ENCODE assay signal across 29 cellular contexts in genomic region chr1:185305419-185305818, GRCh38. TPM values are rescaled to one million over a fixed set of nuclear protein-coding genes. Genes with fewer than 3 reads are reported as not detected.
DNase-seq lines count a peak whose midpoint lies in the region; FAIRE-seq and TF ChIP-seq lines count a peak whose summit lies in the region.
"Had no signal": no experiment of that assay in that cellular context is flagged by ENCODE, and none has a peak within 500 bp of the region (broad histone marks: within the 10 kb centered on the region; RNA-seq: fewer than 3 reads in every experiment).

No MANE protein-coding gene starts in this region.

- H2BK20ac ChIP-seq in H1 (ENCODE audit: low read length), result no peak overlapping the region

- H2BK12ac ChIP-seq in H1 (ENCODE audit: low read depth, low read length), result no peak overlapping the region

- no peak for DNase-seq in activated CD4-positive, alpha-beta T cell treated with anti-CD3 and anti-CD28 coated beads, Interleukin-2, amount 10 ng/mL, durations not matched to agents 7 days and 5 days
- no peak for DNase-seq in activated CD4-positive, alpha-beta T cell treated with anti-CD3 and anti-CD28 coated beads, Interleukin-2, amount 50 U/mL, for 4 hours
- DNase-seq in H1 (ENCODE audit: low read depth in 1 of 2, low spot score in 2 of 2), result no peak
- no peak for DNase-seq in NCI-H1105 (lab: John Stamatoyannopoulos, UW)
- DNase-seq in DMS79 treated with DMSO at 0.1 percent for 48 hours (lab: John Stamatoyannopoulos, UW), result no peak
- DNase-seq in T-helper 1 cell, result no peak
- DNase-seq: activated CD4-positive, alpha-beta T cell treated with anti-CD3 and anti-CD28 coated beads for 4 hours; activated effector memory CD4-positive, alpha-beta T cell treated with anti-CD3 and anti-CD28 coated beads, Interleukin-2, amount 50 U/mL, for 16 hours; AML-193; CD8-positive, alpha-beta memory T cell; DMS 273 treated with DMSO at 0.1 percent for 48 hours; left ventricle myocardium superior; midbrain; naive thymus-derived CD8-positive, alpha-beta T cell; NCI-H1092 treated with DMSO at 0.1 percent for 48 hours; NCI-H2029 treated with DMSO at 0.1 percent for 48 hours; NCI-H226; ovary; spleen; stimulated activated CD4-positive, alpha-beta T cell treated with anti-CD3 and anti-CD28 coated beads, Interleukin-2, amount 100 ng/mL, for 48 hours had no signal

- no peak overlapping the region for H4K5ac ChIP-seq in H1 (ENCODE audit: insufficient read length, low read depth, low read length)

- no peak overlapping the region for H4K91ac ChIP-seq in H1 (replicated peaks; ENCODE audit: insufficient read length, low read length)

- H3K56ac ChIP-seq in H1 (replicated peaks; ENCODE audit: insufficient read length, low read depth, low read length), result no peak overlapping the region

- TF ChIP-seq POLR2A in H1 (IDR thresholded peaks at IDR 0.05; ENCODE audit: control extremely low read depth in 1 of 2, low read depth in 2 of 2, low read length in 2 of 2), result no peak

- H2BK5ac ChIP-seq in H1 (ENCODE audit: low read depth, low read length), result no peak overlapping the region

- no peak overlapping the region for H3K9ac ChIP-seq in HUES48 (ENCODE audit: low read depth, low read length)
- H3K9ac ChIP-seq in H1 (replicated peaks in 1 of 4; ENCODE audit: extremely low read depth in 1 of 4, low read depth in 3 of 4, low read length in 3 of 4), result no peak overlapping the region

- H3K4me3 ChIP-seq in HUES48 (ENCODE audit: low read depth, low read length), result no peak overlapping the region
- H3K4me3 ChIP-seq in H1 (ENCODE audit: extremely low read depth in 1 of 4, insufficient read depth in 2 of 4, low read depth in 3 of 4, low read length in 4 of 4), result no peak overlapping the region
- H3K4me3 ChIP-seq in neutrophil (ENCODE audit: low read depth in 1 of 2, low read length in 1 of 2), result no peak overlapping the region
- H3K4me3 ChIP-seq: A549, HAP-1, ovary, SK-N-MC, spleen, tibial nerve had no signal

- H3K27ac ChIP-seq in HUES48 (ENCODE audit: low read depth, low read length) (peak overlapping the region; percentile 10), H1 (ENCODE audit: low read depth, low read length) (no peak overlapping the region), neutrophil (peak overlapping the region; percentile 52)
- H3K27ac ChIP-seq: A549, ovary, RWPE1, spleen, tibial nerve had no signal

- H3K23me2 ChIP-seq in H1 (ENCODE audit: low read depth, low read length), result no peaks in the 10 kb centered on the region

- H4K20me1 ChIP-seq in H1 (replicated peaks in 1 of 2; ENCODE audit: control insufficient read depth in 1 of 2, insufficient read depth in 2 of 2, low read length in 2 of 2), result peaks cover 4% of the 10 kb centered on the region in 2 experiments

- no peak overlapping the region for H3K18ac ChIP-seq in H1 (ENCODE audit: extremely low read depth, low read length)

- no peak overlapping the region for H3K23ac ChIP-seq in H1 (ENCODE audit: insufficient read length)

- H3K27ac Mint-ChIP-seq in activated CD4-positive, alpha-beta T cell treated with anti-CD3 and anti-CD28 coated beads, Interleukin-2, amount 10 ng/mL, durations not matched to agents 7 days and 5 days, result peak overlapping the region; percentile 17
- H3K27ac Mint-ChIP-seq: T-helper 1 cell treated with Interleukin-12 subunit alpha and Interleukin-12 subunit beta and Interleukin-4 antibody, amounts not matched to agents 30 μg/mL and 1 μg/mL, for 36 hours had no signal

- H2BK120ac ChIP-seq in H1 (replicated peaks; ENCODE audit: low read depth, low read length), result no peak overlapping the region

- no peak overlapping the region for H3K4me2 ChIP-seq in H1 (ENCODE audit: insufficient read depth in 1 of 2, low read depth in 2 of 2, low read length in 2 of 2)
- H3K4me2 ChIP-seq: A549 had no signal

- H3K9me3 ChIP-seq in HUES48 (ENCODE audit: control insufficient read depth, insufficient read depth, low read length) (no peaks in the 10 kb centered on the region), H1 (ENCODE audit: insufficient read depth in 2 of 2, low read depth in 1 of 2, low read length in 1 of 2) (no peaks in the 10 kb centered on the region), neutrophil (peaks cover 9% of the 10 kb centered on the region)
- H3K9me3 ChIP-seq: A549, HAP-1, ovary, spleen, tibial nerve had no signal

- no peak overlapping the region for H2AFZ ChIP-seq in H1 (ENCODE audit: low read length)

- H3K4me1 Mint-ChIP-seq in activated CD4-positive, alpha-beta T cell treated with anti-CD3 and anti-CD28 coated beads, Interleukin-2, amount 10 ng/mL, durations not matched to agents 7 days and 5 days, result peaks cover 8% of the 10 kb centered on the region

- no peak overlapping the region for H3K14ac ChIP-seq in H1 (ENCODE audit: insufficient read length)

- H3K27me3 ChIP-seq in HUES48 (ENCODE audit: control insufficient read depth, insufficient read depth, low read length) (no peaks in the 10 kb centered on the region), H1 (replicated peaks in 1 of 4; ENCODE audit: control insufficient read depth in 3 of 4, extremely low read depth in 1 of 4, insufficient read depth in 3 of 4, low read length in 3 of 4) (no peaks in the 10 kb centered on the region), neutrophil (no peaks in the 10 kb centered on the region)
- H3K27me3 ChIP-seq: ovary, spleen, tibial nerve had no signal

- WGBS in H1 (ENCODE audit: extremely low coverage in 1 of 2, insufficient coverage in 1 of 2, insufficient read length in 1 of 2, insufficient replicate concordance in 2 of 2, low coverage in 1 of 2, low lambda C conversion rate in 2 of 2, missing lambda C conversion rate in 1 of 2), 2 experiments, result 90% methylated on average over 3 of the region's 3 CpGs; no CpG with 5 or more reads in 1 of the 2 experiments

- H3K4me3 Mint-ChIP-seq in activated CD4-positive, alpha-beta T cell treated with anti-CD3 and anti-CD28 coated beads, Interleukin-2, amount 10 ng/mL, durations not matched to agents 7 days and 5 days, result no peak overlapping the region
- H3K4me3 Mint-ChIP-seq: naive thymus-derived CD8-positive, alpha-beta T cell; T-helper 1 cell treated with Interleukin-12 subunit alpha and Interleukin-12 subunit beta and Interleukin-4 antibody, amounts not matched to agents 30 μg/mL and 1 μg/mL, for 36 hours had no signal

- TF ChIP-seq EP300 in H1 (IDR thresholded peaks at IDR 0.05; ENCODE audit: borderline replicate concordance in 1 of 2, low read depth in 2 of 2, low read length in 2 of 2), result no peak

- H4K8ac ChIP-seq in H1 (ENCODE audit: extremely low read depth, insufficient read depth, low read length), result no peak overlapping the region; the same call in 1 of the 2 replicates

- peaks cover 68% of the 10 kb centered on the region for H3K36me3 Mint-ChIP-seq in activated CD4-positive, alpha-beta T cell treated with anti-CD3 and anti-CD28 coated beads, Interleukin-2, amount 10 ng/mL, durations not matched to agents 7 days and 5 days (ENCODE audit: low read depth)

- H3K4ac ChIP-seq in H1 (replicated peaks; ENCODE audit: insufficient read length, low read depth, low read length), result no peak overlapping the region

- peaks cover 0 to 25% of the 10 kb centered on the region in 2 experiments; a peak in 3 of 4 replicates for H3K79me2 ChIP-seq in H1 (ENCODE audit: control insufficient read depth in 1 of 2, insufficient read depth in 2 of 2, low read length in 2 of 2)

- POLR2A ChIA-PET in activated CD4-positive, alpha-beta T cell treated with anti-CD3 and anti-CD28 coated beads, Interleukin-2, amount 10 ng/mL, durations not matched to agents 7 days and 5 days (lab: Charles Lee), result no interaction called here
- POLR2A ChIA-PET in H1 (lab: Charles Lee; ENCODE audit: partially characterized antibody), result interaction anchor here (2.9 kb wide), 1 partner anchor 13 kb away, joined by 13 read pairs; no protein-coding TSS in a partner anchor

- FAIRE-seq in H1 (lab: Jason Lieb, UNC), result no peak
- FAIRE-seq: A549, islet of Langerhans had no signal

- TF ChIP-seq RAD21 in H1 (IDR thresholded peaks at IDR 0.05 in 1 of 2, conservative IDR thresholded peaks at IDR 0.05 in 1 of 2; ENCODE audit: low read depth in 2 of 2, low read length in 2 of 2), result no peak

- no peak overlapping the region for H2BK15ac ChIP-seq in H1 (ENCODE audit: low read length)

- no peaks in the 10 kb centered on the region for H3K79me1 ChIP-seq in H1 (ENCODE audit: low read depth, low read length)

- no peak overlapping the region for H2AK5ac ChIP-seq in H1 (ENCODE audit: low read depth, low read length)

- H3K9me3 Mint-ChIP-seq in activated CD4-positive, alpha-beta T cell treated with anti-CD3 and anti-CD28 coated beads, Interleukin-2, amount 10 ng/mL, durations not matched to agents 7 days and 5 days, result no peaks in the 10 kb centered on the region
- H3K9me3 Mint-ChIP-seq: CD8-positive, alpha-beta memory T cell; naive thymus-derived CD8-positive, alpha-beta T cell; T-helper 1 cell treated with Interleukin-12 subunit alpha and Interleukin-12 subunit beta and Interleukin-4 antibody, amounts not matched to agents 30 μg/mL and 1 μg/mL, for 36 hours had no signal

- H3K27me3 Mint-ChIP-seq in activated CD4-positive, alpha-beta T cell treated with anti-CD3 and anti-CD28 coated beads, Interleukin-2, amount 10 ng/mL, durations not matched to agents 7 days and 5 days, result no peaks in the 10 kb centered on the region
- H3K27me3 Mint-ChIP-seq: CD8-positive, alpha-beta memory T cell; naive thymus-derived CD8-positive, alpha-beta T cell had no signal

- TF ChIP-seq CTCF in H1 (IDR thresholded peaks at IDR 0.05; ENCODE audit: control extremely low read depth in 1 of 3, insufficient read depth in 1 of 3, low read depth in 1 of 3, low read length in 3 of 3) (no peak), neutrophil (IDR thresholded peaks at IDR 0.05) (no peak)

- H3K36me3 ChIP-seq in HUES48 (ENCODE audit: control insufficient read depth, insufficient read depth, low read length), result peaks cover 99% of the 10 kb centered on the region
- peaks cover 30 to 100% (median 72%) of the 10 kb centered on the region in 4 experiments for H3K36me3 ChIP-seq in H1 (ENCODE audit: control insufficient read depth in 2 of 4, insufficient read depth in 4 of 4, low read length in 3 of 4)
- peaks cover 100% of the 10 kb centered on the region for H3K36me3 ChIP-seq in neutrophil
- H3K36me3 ChIP-seq: ovary had no signal

- CTCF ChIA-PET in activated CD4-positive, alpha-beta T cell treated with anti-CD3 and anti-CD28 coated beads, Interleukin-2, amount 10 ng/mL, durations not matched to agents 7 days and 5 days (lab: Charles Lee), result interaction anchor here (0.6 to 1.5 kb wide), 3 partner anchors 9 to 1117 kb away, joined by 3 to 4 read pairs (median 3); no protein-coding TSS in a partner anchor
- CTCF ChIA-PET in H1 (lab: Charles Lee; ENCODE audit: partially characterized antibody), result interaction anchor here (0.7 to 1.5 kb wide), 4 partner anchors 10 to 365 kb away, joined by 3 to 5 read pairs (median 4); no protein-coding TSS in a partner anchor

- no peaks in the 10 kb centered on the region for H3K4me1 ChIP-seq in HUES48 (ENCODE audit: control insufficient read depth, insufficient read depth, low read length)
- no peaks in the 10 kb centered on the region for H3K4me1 ChIP-seq in H1 (replicated peaks in 1 of 4; ENCODE audit: control insufficient read depth in 3 of 4, insufficient read depth in 4 of 4, low read length in 3 of 4)
- peaks cover 13 to 15% of the 10 kb centered on the region in 2 experiments for H3K4me1 ChIP-seq in neutrophil (ENCODE audit: control insufficient read depth in 1 of 2, insufficient read depth in 1 of 2, low read depth in 1 of 2, low read length in 1 of 2)
- H3K4me1 ChIP-seq: A549, HAP-1 had no signal

RNA-seq across cellular contexts. Expression of gene IVNS1ABP, which starts 11.6 kb away (rescaled TPM):
- 10 to 100 TPM; 87.9 to 89.9 TPM for total RNA-seq in activated CD4-positive, alpha-beta T cell treated with anti-CD3 and anti-CD28 coated beads, Interleukin-2, amount 10 ng/mL, durations not matched to agents 7 days and 5 days
- 175 and 189 TPM in 2 replicates for total RNA-seq in H1 (2021; fragmentation: NEBNext Ultra II Directional; extraction: Animal tissue kit (Norgen Biotek cat#: 25700))
- 39.5 and 65.9 TPM in 2 replicates for polyA plus RNA-seq in H1 (2011; rRNA removed)
- 98.8 TPM for polyA plus RNA-seq in H1 (2011; cell fraction: cytosol; rRNA removed)
- polyA plus RNA-seq in H1 (2011; cell fraction: nucleus; rRNA removed), result 76.7 TPM
- polyA plus RNA-seq in H1 (2012, experiment 1 of 2), result 104 to 169 TPM (median 115 TPM) in 4 replicates
- polyA plus RNA-seq in H1 (2012, experiment 2 of 2), result 9.5 TPM
- 97.1 TPM for polyA plus RNA-seq in H1 (2013, experiment 1 of 2)
- 94.0 TPM for polyA plus RNA-seq in H1 (2013, experiment 2 of 2)
- polyA minus RNA-seq in H1 (2011; rRNA and poly(A)+ RNA removed), result 137 and 260 TPM in 2 replicates
- polyA minus RNA-seq in H1 (2011; cell fraction: cytosol; rRNA and poly(A)+ RNA removed), result 63.5 TPM
- polyA minus RNA-seq in H1 (2011; cell fraction: nucleus; rRNA and poly(A)+ RNA removed), result 394 TPM
